ENCODE assay signal across 12 cellular contexts in the genomic region with DNA sequence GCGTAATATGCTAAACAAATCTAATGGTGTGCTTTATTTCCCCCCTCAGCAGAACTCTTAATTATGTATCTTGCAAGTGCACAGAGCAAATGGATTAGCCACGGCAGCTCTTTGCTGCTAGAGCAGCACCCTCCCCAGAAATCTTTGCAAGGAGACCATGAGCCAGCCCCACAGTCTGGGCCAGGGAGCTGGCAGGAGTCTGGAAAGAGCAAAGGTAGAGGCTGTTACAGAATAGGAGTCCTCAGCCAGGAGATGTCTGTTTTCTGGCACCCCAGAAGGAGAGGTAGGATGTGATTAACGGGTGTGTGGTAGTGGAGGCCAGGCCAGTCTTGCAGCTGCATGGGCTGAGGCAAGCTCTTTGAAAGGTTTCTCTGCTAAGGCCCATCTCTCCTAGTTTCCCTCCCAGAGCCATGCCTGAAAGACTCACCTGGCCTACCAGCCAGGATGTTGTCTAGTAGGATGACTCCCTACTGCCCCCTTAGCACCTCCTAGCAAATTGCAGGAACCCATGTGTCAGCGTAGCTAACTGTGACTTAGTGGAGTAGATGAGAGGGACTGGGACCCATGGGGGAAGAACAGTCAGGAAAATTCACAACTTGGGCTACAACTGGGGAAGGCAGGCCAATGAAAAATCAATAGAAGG.
DNase-seq lines count a peak whose midpoint lies in the region; ATAC-seq and TF ChIP-seq lines count a peak whose summit lies in the region.
"Had no signal": no experiment of that assay in that cellular context is flagged by ENCODE, and none has a peak within 500 bp of the region (broad histone marks: within the 10 kb centered on the region; RNA-seq: fewer than 3 reads in every experiment).

No MANE protein-coding gene starts in this region.

- no peaks in the 10 kb centered on the region for H3K9me3 ChIP-seq in lower lobe of right lung
- H3K9me3 ChIP-seq: upper lobe of left lung had no signal

- H3K27me3 ChIP-seq in H7 (ENCODE audit: control insufficient read depth, insufficient read depth, low read length): no peaks in the 10 kb centered on the region
- no peaks in the 10 kb centered on the region for H3K27me3 ChIP-seq in lower lobe of right lung (ENCODE audit: low read depth)
- H3K27me3 ChIP-seq: upper lobe of left lung had no signal

- TF ChIP-seq CTCF in VCaP (conservative IDR thresholded peaks at IDR 0.05) (0 out of 2 replicates have a peak, but pooled peaks have one; percentile 26), lower lobe of right lung (IDR thresholded peaks at IDR 0.05) (peak; percentile 23)

- peak; percentile 3 for DNase-seq in DMS 273 (lab: John Stamatoyannopoulos, UW; ENCODE audit: unreplicated experiment)
- no peak for DNase-seq in DMS 273 treated with DMSO at 0.1 percent for 48 hours (lab: John Stamatoyannopoulos, UW)
- DNase-seq in H7: peak; percentile 74
- no peak for DNase-seq in lower lobe of right lung
- DNase-seq in SK-N-DZ (ENCODE audit: low spot score): no peak
- no peak for DNase-seq in stimulated activated CD4-positive, alpha-beta T cell treated with anti-CD3 and anti-CD28 coated beads, Interleukin-2, amount 100 ng/mL, for 24 hours
- DNase-seq: 8988T; activated naive CD4-positive, alpha-beta T cell treated with anti-CD3 and anti-CD28 coated beads for 36 hours; upper lobe of left lung had no signal

- intact Hi-C loops in lower lobe of right lung (cut with DNase I): no loop called here

- H3K27ac ChIP-seq in VCaP: no peak overlapping the region
- no peak overlapping the region for H3K27ac ChIP-seq in lower lobe of right lung
- H3K27ac ChIP-seq: RWPE1, upper lobe of left lung had no signal

- ATAC-seq in lower lobe of right lung (peak in 1 of 2 donors; percentile 42), HG03520 (IDR thresholded peaks at IDR 0.05; ENCODE audit: unreplicated experiment) (no peak)

- H3K4me1 ChIP-seq in lower lobe of right lung: peaks cover 5% of the 10 kb centered on the region

- no peak overlapping the region for H3K4me3 ChIP-seq in H7 (ENCODE audit: insufficient read depth, low read depth, low read length)
- H3K4me3 ChIP-seq in lower lobe of right lung: no peak overlapping the region
- H3K4me3 ChIP-seq: upper lobe of left lung had no signal

- H3K36me3 ChIP-seq in H7 (replicated peaks; ENCODE audit: control insufficient read depth, insufficient read depth, low read length) (no peaks in the 10 kb centered on the region), lower lobe of right lung (no peaks in the 10 kb centered on the region)
- H3K36me3 ChIP-seq: upper lobe of left lung had no signal

Comparison
In these comparisons a context has a peak if more than half of its experiments do, and no peak if none do; other contexts are left out.
1. DNase-seq: peak in DMS 273 (single experiment) and H7 (single experiment); none in DMS 273 treated with DMSO at 0.1 percent for 48 hours (single experiment), lower lobe of right lung (single experiment), SK-N-DZ (single experiment) and stimulated activated CD4-positive, alpha-beta T cell treated with anti-CD3 and anti-CD28 coated beads, Interleukin-2, amount 100 ng/mL, for 24 hours (0 of 2).